ENCODE assay signal across 26 cellular contexts in genomic region chr1:97738270-97738669, GRCh38.
"Had no signal": no experiment of that assay in that cellular context is flagged by ENCODE, and none has a peak within 500 bp of the region (broad histone marks: within the 10 kb centered on the region; RNA-seq: fewer than 3 reads in every experiment).

No MANE protein-coding gene starts in this region.

- ATAC-seq: activated naive CD4-positive, alpha-beta T cell treated with anti-CD3 and anti-CD28 coated beads, Interleukin-2, amount 50 U/mL, for 72 hours; activated naive CD8-positive, alpha-beta T cell treated with anti-CD3 and anti-CD28 coated beads, Interleukin-2, amount 50 U/mL, for 24 hours; activated T-cell treated with anti-CD3 and anti-CD28 coated beads, Interleukin-2, amount 50 U/mL, for 4 hours; body of pancreas; Panc1; Right ventricle myocardium inferior; T-cell had no signal

- DNase-seq: activated B cell treated with CpG ODN at 0.5 μM for 24 hours; activated CD4-positive, alpha-beta memory T cell treated with anti-CD3 and anti-CD28 coated beads for 36 hours; activated CD4-positive, alpha-beta T cell treated with anti-CD3 and anti-CD28 coated beads, Interleukin-2, amount 10 ng/mL, durations not matched to agents 7 days and 5 days; activated CD8-positive, alpha-beta memory T cell treated with anti-CD3 and anti-CD28 coated beads for 24 hours; activated effector memory CD4-positive, alpha-beta T cell treated with anti-CD3 and anti-CD28 coated beads, Interleukin-2, amount 50 U/mL, for 16 hours; activated naive CD4-positive, alpha-beta T cell treated with Interleukin-2 at 50 U/mL for 16 hours; activated naive CD8-positive, alpha-beta T cell treated with anti-CD3 and anti-CD28 coated beads, Interleukin-2, amount 50 U/mL, for 24 hours; activated T-cell treated with anti-CD3 and anti-CD28 coated beads, Interleukin-2, amount 50 U/mL, for 4 hours; amniotic stem cell; body of pancreas; central memory CD4-positive, alpha-beta T cell; Karpas-422; MM.1S; NCI-H1105; NCI-H1436; NCI-H1694 treated with DMSO at 0.1 percent for 48 hours; NCI-H524; NCI-H82; OCI-M1; RPMI8226; T-cell; T-helper 2 cell; T1000 had no signal
